Comparison of ENCODE assay signal across 8 cellular contexts in the genomic region with DNA sequence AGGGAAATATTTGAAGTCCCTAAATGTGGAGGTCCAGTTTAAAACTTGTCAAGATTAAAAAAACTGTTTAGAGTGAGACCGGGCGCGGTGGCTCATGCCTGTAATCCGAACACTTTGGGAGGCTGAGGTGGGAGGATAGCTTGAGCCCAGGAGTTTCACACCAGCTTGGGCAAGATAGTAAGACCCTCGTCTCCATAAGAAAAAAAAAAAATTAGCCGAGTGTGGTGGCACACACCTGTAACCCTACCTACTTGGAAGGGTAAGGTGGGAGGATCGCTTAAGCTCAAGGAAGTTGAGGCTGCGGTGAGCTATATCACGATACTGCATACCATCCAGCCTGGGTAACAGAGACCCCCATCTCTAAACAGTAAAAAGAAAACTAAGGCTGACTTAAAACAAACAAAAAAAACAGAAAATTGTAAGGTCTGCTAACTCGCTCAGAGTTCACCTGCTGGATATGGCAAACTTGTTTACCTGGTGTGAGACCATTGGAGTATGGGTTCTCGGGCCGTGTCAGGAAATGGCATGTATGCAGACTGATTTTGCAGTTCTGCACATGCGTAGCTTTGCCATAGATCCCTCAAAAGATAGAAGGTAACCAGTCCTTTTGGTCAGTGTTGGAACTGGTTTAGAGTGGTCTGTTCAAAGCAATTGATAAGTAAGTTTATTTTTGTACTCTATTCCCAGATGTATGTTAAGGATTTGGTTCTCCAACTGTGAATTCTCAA. TPM values are rescaled to one million over a fixed set of nuclear protein-coding genes. Genes with fewer than 3 reads are reported as not detected.
A peak's percentile ranks its signal among the peaks of the same experiment; 100 is the strongest.
DNase-seq lines count a peak whose midpoint lies in the region; ATAC-seq and TF ChIP-seq lines count a peak whose summit lies in the region.

No MANE protein-coding gene starts in this region.

- no peaks in the 10 kb centered on the region for H3K9me3 Mint-ChIP-seq in endothelial cell (ENCODE audit: unreplicated experiment)

- TF ChIP-seq CTCF in DOHH2 (IDR thresholded peaks at IDR 0.05; ENCODE audit: low read depth, low read length, poor library complexity, severe bottlenecking) (no peak), SU-DHL-6 (IDR thresholded peaks at IDR 0.05; ENCODE audit: insufficient read depth, low read length, poor library complexity, severe bottlenecking) (no peak), endothelial cell (IDR thresholded peaks at IDR 0.05; ENCODE audit: unreplicated experiment) (no peak), psoas muscle (IDR thresholded peaks at IDR 0.05) (no peak)

- DNase-seq in endothelial cell (ENCODE audit: low spot score) (no peak), psoas muscle (no peak), NCI-H1105 (lab: John Stamatoyannopoulos, UW) (no peak)

- H3K4me1 Mint-ChIP-seq in endothelial cell (ENCODE audit: unreplicated experiment): peaks cover 35% of the 10 kb centered on the region

- H3K36me3 Mint-ChIP-seq in endothelial cell (ENCODE audit: low read depth, unreplicated experiment): peaks cover 3% of the 10 kb centered on the region

- no peak for ATAC-seq in psoas muscle
- ATAC-seq in GM21381 (IDR thresholded peaks at IDR 0.05; ENCODE audit: unreplicated experiment): no peak
- no peak for ATAC-seq in GM19463 (IDR thresholded peaks at IDR 0.05; ENCODE audit: unreplicated experiment)
- no peak for ATAC-seq in GM18909 (IDR thresholded peaks at IDR 0.05; ENCODE audit: poor library complexity, unreplicated experiment)

- H3K27me3 Mint-ChIP-seq in endothelial cell (ENCODE audit: unreplicated experiment): peaks cover 4% of the 10 kb centered on the region

- H3K36me3 ChIP-seq in DOHH2 (ENCODE audit: control insufficient read depth, low read length) (peaks cover 62% of the 10 kb centered on the region), SU-DHL-6 (ENCODE audit: low read length) (peaks cover 4% of the 10 kb centered on the region; the same call in 1 of the 2 replicates), psoas muscle (ENCODE audit: insufficient read depth in 1 of 2, low read depth in 1 of 2) (peaks cover 0 to 12% of the 10 kb centered on the region in 2 donors)

- H3K27ac ChIP-seq in DOHH2 (ENCODE audit: low read depth, low read length): no peak overlapping the region; the same call in 1 of the 2 replicates
- peak overlapping the region; percentile 70; the same call in 1 of the 2 replicates for H3K27ac ChIP-seq in SU-DHL-6 (ENCODE audit: low read depth, low read length)
- peak overlapping the region; percentile 98 for H3K27ac ChIP-seq in psoas muscle

- H2AFZ ChIP-seq in SU-DHL-6 (ENCODE audit: low read depth, low read length, severe bottlenecking): no peak overlapping the region

- WGBS in psoas muscle, 3 donors: 27 to 42% (median 28%) methylated on average over 13 of the region's 13 CpGs

- H3K27ac Mint-ChIP-seq in endothelial cell (ENCODE audit: unreplicated experiment): peak overlapping the region; percentile 36

- peak overlapping the region; percentile 91 for H3K9ac ChIP-seq in SU-DHL-6 (ENCODE audit: low read length)

- H3K9me3 ChIP-seq in DOHH2 (ENCODE audit: control insufficient read depth, insufficient read depth, low read length) (no peaks in the 10 kb centered on the region), SU-DHL-6 (ENCODE audit: insufficient read depth, low read length) (no peaks in the 10 kb centered on the region), psoas muscle (no peaks in the 10 kb centered on the region)

- H3K4me3 ChIP-seq in DOHH2 (ENCODE audit: low read length): peak overlapping the region; percentile 88
- H3K4me3 ChIP-seq in SU-DHL-6 (ENCODE audit: insufficient read depth, low read length, poor library complexity, severe bottlenecking): peak overlapping the region; percentile 79
- peak overlapping the region; percentile 96 for H3K4me3 ChIP-seq in psoas muscle

- peaks cover 28% of the 10 kb centered on the region for H4K20me1 ChIP-seq in DOHH2 (ENCODE audit: control insufficient read depth, insufficient read depth, low read depth, low read length)
- H4K20me1 ChIP-seq in SU-DHL-6 (ENCODE audit: low read depth, low read length): peaks cover 5% of the 10 kb centered on the region; the same call in 1 of the 2 replicates

- peaks cover 52% of the 10 kb centered on the region for H3K4me1 ChIP-seq in DOHH2 (ENCODE audit: control insufficient read depth, low read length)
- peaks cover 44% of the 10 kb centered on the region for H3K4me1 ChIP-seq in psoas muscle

- 0 out of 2 replicates have a peak, but pooled peaks cover 3% of the 10 kb centered on the region for H3F3A ChIP-seq in DOHH2 (ENCODE audit: control insufficient read depth, insufficient read depth)
- peaks cover 15% of the 10 kb centered on the region; the same call in 1 of the 2 replicates for H3F3A ChIP-seq in SU-DHL-6 (ENCODE audit: insufficient read depth)

- intact Hi-C loops in psoas muscle (cut with DNase I): no loop called here

- peak overlapping the region; percentile 95 for H3K4me3 Mint-ChIP-seq in endothelial cell (ENCODE audit: unreplicated experiment)

- H3K27me3 ChIP-seq in DOHH2 (ENCODE audit: control insufficient read depth, low read length) (no peaks in the 10 kb centered on the region), SU-DHL-6 (ENCODE audit: low read length) (no peaks in the 10 kb centered on the region), psoas muscle (ENCODE audit: insufficient read depth in 3 of 3, low read length in 2 of 3) (no peaks in the 10 kb centered on the region)

- H3K9me2 ChIP-seq in DOHH2 (replicated peaks; ENCODE audit: control insufficient read depth, low read length) (no peaks in the 10 kb centered on the region), SU-DHL-6 (replicated peaks; ENCODE audit: insufficient read depth, low read length) (no peaks in the 10 kb centered on the region)

- peaks cover 72% of the 10 kb centered on the region for H3K79me2 ChIP-seq in DOHH2 (ENCODE audit: control insufficient read depth, low read length)
- H3K79me2 ChIP-seq in SU-DHL-6 (ENCODE audit: insufficient read depth, low read length): peaks cover 70% of the 10 kb centered on the region

- H3K4me2 ChIP-seq in DOHH2 (ENCODE audit: low read length) (peak overlapping the region; percentile 94), SU-DHL-6 (ENCODE audit: low read depth, low read length, poor library complexity, severe bottlenecking) (peak overlapping the region; percentile 87)

RNA-seq across cellular contexts. Expression of a gene that starts 2.1 kb away (rescaled TPM):
- total RNA-seq in endothelial cell (ENCODE audit: unreplicated experiment): 157 TPM
- 100 to 1,000 TPM; 296 to 463 (median 350) TPM for total RNA-seq in psoas muscle
- polyA plus RNA-seq in psoas muscle: 100 to 1,000 TPM; 299 to 624 (median 302) TPM

RNA-seq across cellular contexts. Expression of a gene that starts 7.3 kb away (rescaled TPM):
- 27.2 TPM for total RNA-seq in endothelial cell (ENCODE audit: unreplicated experiment)
- 10 to 100 TPM; 33.1 to 52.8 (median 45.7) TPM for total RNA-seq in psoas muscle
- 10 to 100 TPM; 53.4 to 81.4 (median 55.4) TPM for polyA plus RNA-seq in psoas muscle

RNA-seq across cellular contexts. Expression of a gene that starts 40.3 kb away (rescaled TPM):
- 392 TPM for total RNA-seq in endothelial cell (ENCODE audit: unreplicated experiment)
- 100 to 1,000 TPM in 1 of 4 donors, 10 to 100 TPM in 3; 30.1 to 116 (median 68.2) TPM for total RNA-seq in psoas muscle
- 100 to 1,000 TPM in 2 of 3 donors, 10 to 100 TPM in 1; 62.0 to 155 (median 144) TPM for polyA plus RNA-seq in psoas muscle

RNA-seq across cellular contexts. Expression of a gene that starts 45.0 kb away (rescaled TPM):
- total RNA-seq in endothelial cell (ENCODE audit: unreplicated experiment) (17.8 TPM), psoas muscle (10 to 100 TPM in 3 of 4 donors, 1 to 10 TPM in 1; 9.8 to 20.2 (median 17.0) TPM)
- polyA plus RNA-seq in psoas muscle: 10 to 100 TPM; 18.9 to 30.4 (median 27.7) TPM
